ENCODE assay signal across 12 cellular contexts in genomic region chr12:113386866-113387566, GRCh38. TPM values are rescaled to one million over a fixed set of nuclear protein-coding genes. Genes with fewer than 3 reads are reported as not detected.
"Had no signal": no experiment of that assay in that cellular context is flagged by ENCODE, and none has a peak within 500 bp of the region (broad histone marks: within the 10 kb centered on the region; RNA-seq: fewer than 3 reads in every experiment).

No MANE protein-coding gene starts in this region.

- DNase-seq: H7, Karpas-422, KBM-7 had no signal

- H3K4me3 ChIP-seq: GM23338, HAP-1 had no signal

- H3K4me1 Mint-ChIP-seq: GM23338, IgD-negative memory B cell had no signal

- H3K27ac ChIP-seq: HL-60, KMS-11 had no signal

- H2AFZ ChIP-seq: GM23338 had no signal

- H3K9me3 Mint-ChIP-seq: GM23338, IgD-negative memory B cell had no signal

- H3K4me1 ChIP-seq: HAP-1 had no signal

- H3K4me2 ChIP-seq: GM23338, KMS-11 had no signal

- H3K27me3 Mint-ChIP-seq: IgD-negative memory B cell had no signal

- FAIRE-seq: H1, HepG2 had no signal

- H3K4me3 Mint-ChIP-seq: GM23338, IgD-negative memory B cell had no signal

- H3K9me3 ChIP-seq: HAP-1 had no signal

- ATAC-seq: GM23338, HCT116, HepG2 had no signal

- H3K27ac Mint-ChIP-seq: GM23338, IgD-negative memory B cell had no signal

RNA-seq across cellular contexts. Expression of gene SDS, which starts 16.7 kb away (rescaled TPM):
- total RNA-seq: GM23338, H1, HepG2, LHCN-M2 had no signal

RNA-seq across cellular contexts. Expression of gene SDSL, which starts 35.2 kb away (rescaled TPM):
- total RNA-seq: GM23338 had no signal
